In the genomic region with DNA sequence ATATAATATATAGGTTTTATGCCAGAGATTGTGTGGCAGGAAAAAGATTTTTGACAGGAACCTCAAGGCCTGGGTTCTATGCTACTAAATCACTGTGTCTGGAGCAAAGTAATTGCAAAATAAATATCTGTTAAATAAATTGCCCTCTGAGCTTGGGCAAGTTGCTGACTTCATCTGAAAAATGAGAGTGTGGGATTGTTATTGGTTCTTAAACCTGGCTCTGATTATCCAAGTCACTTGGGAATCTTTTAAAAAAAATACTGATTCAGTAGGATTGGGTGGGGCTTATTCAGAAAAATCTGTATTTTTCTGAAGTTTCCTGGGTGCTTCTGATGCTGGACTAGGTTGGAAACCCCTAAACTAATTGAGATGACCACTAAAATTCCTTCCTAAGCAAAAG, we compare ENCODE assay signal across 1 cellular context.
TF ChIP-seq lines count a peak whose summit lies in the region.

No MANE protein-coding gene starts in this region.

TF ChIP-seq in WTC11, 78 proteins besides CTCF, POLR2A, EP300 and RAD21 (continued from another document):
- TF ChIP-seq HMGXB4 (CRISPR knock-in tag; IDR thresholded peaks at IDR 0.05) (no peak), JUN (CRISPR knock-in tag; IDR thresholded peaks at IDR 0.05) (no peak), E2F4 (CRISPR knock-in tag; IDR thresholded peaks at IDR 0.05; ENCODE audit: borderline replicate concordance, low read depth) (no peak), KAT7 (CRISPR knock-in tag; IDR thresholded peaks at IDR 0.05; ENCODE audit: borderline replicate concordance) (no peak), ZNF532 (CRISPR knock-in tag; IDR thresholded peaks at IDR 0.05; ENCODE audit: borderline replicate concordance) (no peak), FOXP1 (CRISPR knock-in tag; IDR thresholded peaks at IDR 0.05; ENCODE audit: borderline replicate concordance) (no peak)
- TF ChIP-seq, protein P1, sequence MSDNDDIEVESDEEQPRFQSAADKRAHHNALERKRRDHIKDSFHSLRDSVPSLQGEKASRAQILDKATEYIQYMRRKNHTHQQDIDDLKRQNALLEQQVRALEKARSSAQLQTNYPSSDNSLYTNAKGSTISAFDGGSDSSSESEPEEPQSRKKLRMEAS (CRISPR knock-in tag; IDR thresholded peaks at IDR 0.05): no peak
- TF ChIP-seq, protein P2, sequence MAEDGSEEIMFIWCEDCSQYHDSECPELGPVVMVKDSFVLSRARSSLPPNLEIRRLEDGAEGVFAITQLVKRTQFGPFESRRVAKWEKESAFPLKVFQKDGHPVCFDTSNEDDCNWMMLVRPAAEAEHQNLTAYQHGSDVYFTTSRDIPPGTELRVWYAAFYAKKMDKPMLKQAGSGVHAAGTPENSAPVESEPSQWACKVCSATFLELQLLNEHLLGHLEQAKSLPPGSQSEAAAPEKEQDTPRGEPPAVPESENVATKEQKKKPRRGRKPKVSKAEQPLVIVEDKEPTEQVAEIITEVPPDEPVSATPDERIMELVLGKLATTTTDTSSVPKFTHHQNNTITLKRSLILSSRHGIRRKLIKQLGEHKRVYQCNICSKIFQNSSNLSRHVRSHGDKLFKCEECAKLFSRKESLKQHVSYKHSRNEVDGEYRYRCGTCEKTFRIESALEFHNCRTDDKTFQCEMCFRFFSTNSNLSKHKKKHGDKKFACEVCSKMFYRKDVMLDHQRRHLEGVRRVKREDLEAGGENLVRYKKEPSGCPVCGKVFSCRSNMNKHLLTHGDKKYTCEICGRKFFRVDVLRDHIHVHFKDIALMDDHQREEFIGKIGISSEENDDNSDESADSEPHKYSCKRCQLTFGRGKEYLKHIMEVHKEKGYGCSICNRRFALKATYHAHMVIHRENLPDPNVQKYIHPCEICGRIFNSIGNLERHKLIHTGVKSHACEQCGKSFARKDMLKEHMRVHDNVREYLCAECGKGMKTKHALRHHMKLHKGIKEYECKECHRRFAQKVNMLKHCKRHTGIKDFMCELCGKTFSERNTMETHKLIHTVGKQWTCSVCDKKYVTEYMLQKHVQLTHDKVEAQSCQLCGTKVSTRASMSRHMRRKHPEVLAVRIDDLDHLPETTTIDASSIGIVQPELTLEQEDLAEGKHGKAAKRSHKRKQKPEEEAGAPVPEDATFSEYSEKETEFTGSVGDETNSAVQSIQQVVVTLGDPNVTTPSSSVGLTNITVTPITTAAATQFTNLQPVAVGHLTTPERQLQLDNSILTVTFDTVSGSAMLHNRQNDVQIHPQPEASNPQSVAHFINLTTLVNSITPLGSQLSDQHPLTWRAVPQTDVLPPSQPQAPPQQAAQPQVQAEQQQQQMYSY (CRISPR knock-in tag; IDR thresholded peaks at IDR 0.05): no peak
